In genomic region chr11:119100960-119101349, GRCh38 we compare ENCODE assay signal across 1 cellular context.
TF ChIP-seq lines count a peak whose summit lies in the region.

No MANE protein-coding gene starts in this region.

TF ChIP-seq in A549, 52 proteins besides CTCF, POLR2A, EP300 and RAD21 (continued from another document):
- TF ChIP-seq BCL3 (IDR thresholded peaks at IDR 0.05) (no peak), RARB (CRISPR knock-in tag; IDR thresholded peaks at IDR 0.05) (no peak), ZNF302 (CRISPR knock-in tag; IDR thresholded peaks at IDR 0.05) (no peak)
